Comparison of ENCODE assay signal across 8 cellular contexts in genomic region chr4:121307441-121308327, GRCh38.
DNase-seq lines count a peak whose midpoint lies in the region; ATAC-seq and TF ChIP-seq lines count a peak whose summit lies in the region.

No MANE protein-coding gene starts in this region.

- peak overlapping the region; percentile 86 for H3K27ac Mint-ChIP-seq in activated CD8-positive, alpha-beta memory T cell treated with anti-CD3 and anti-CD28 coated beads, Interleukin-2, amount 10 ng/mL, durations not matched to agents 7 days and 5 days
- no peak overlapping the region for H3K27ac Mint-ChIP-seq in neural progenitor cell

- no peaks in the 10 kb centered on the region for H4K20me1 ChIP-seq in neural progenitor cell (ENCODE audit: low read depth)

- peak overlapping the region; percentile 2 for H2AFZ ChIP-seq in neural progenitor cell (replicated peaks)

- H3K27me3 ChIP-seq in neural progenitor cell: no peaks in the 10 kb centered on the region

- peaks cover 2% of the 10 kb centered on the region for H3K27me3 Mint-ChIP-seq in activated CD8-positive, alpha-beta memory T cell treated with anti-CD3 and anti-CD28 coated beads, Interleukin-2, amount 10 ng/mL, durations not matched to agents 7 days and 5 days
- H3K27me3 Mint-ChIP-seq in neural progenitor cell (ENCODE audit: insufficient read depth, low read depth): no peaks in the 10 kb centered on the region

- H3K4me1 Mint-ChIP-seq in activated CD8-positive, alpha-beta memory T cell treated with anti-CD3 and anti-CD28 coated beads, Interleukin-2, amount 10 ng/mL, durations not matched to agents 7 days and 5 days: peaks cover 27% of the 10 kb centered on the region
- no peaks in the 10 kb centered on the region for H3K4me1 Mint-ChIP-seq in neural progenitor cell

- no peak overlapping the region for H3K4me2 ChIP-seq in neural progenitor cell

- H3F3A ChIP-seq in neural progenitor cell (ENCODE audit: low read depth): no peaks in the 10 kb centered on the region

- peak; percentile 83 for ATAC-seq in activated CD8-positive, alpha-beta memory T cell treated with anti-CD3 and anti-CD28 coated beads, Interleukin-2, amount 10 ng/mL, durations not matched to agents 7 days and 5 days
- ATAC-seq in GM21786 (IDR thresholded peaks at IDR 0.05; ENCODE audit: unreplicated experiment): peak; percentile 95

- H3K4me3 Mint-ChIP-seq in activated CD8-positive, alpha-beta memory T cell treated with anti-CD3 and anti-CD28 coated beads, Interleukin-2, amount 10 ng/mL, durations not matched to agents 7 days and 5 days: peak overlapping the region; percentile 27
- H3K4me3 Mint-ChIP-seq in neural progenitor cell: no peak overlapping the region

- no peak overlapping the region for H3K27ac ChIP-seq in neural progenitor cell

- H3K79me2 ChIP-seq in neural progenitor cell (ENCODE audit: low read depth): no peaks in the 10 kb centered on the region

- no peaks in the 10 kb centered on the region for H3K9me3 Mint-ChIP-seq in activated CD8-positive, alpha-beta memory T cell treated with anti-CD3 and anti-CD28 coated beads, Interleukin-2, amount 10 ng/mL, durations not matched to agents 7 days and 5 days (ENCODE audit: low read depth)
- no peaks in the 10 kb centered on the region for H3K9me3 Mint-ChIP-seq in neural progenitor cell

- no peaks in the 10 kb centered on the region for H3K4me1 ChIP-seq in neural progenitor cell

- H3K9me3 ChIP-seq in neural progenitor cell (ENCODE audit: low read depth): no peaks in the 10 kb centered on the region

- no peaks in the 10 kb centered on the region for H3K36me3 Mint-ChIP-seq in activated CD8-positive, alpha-beta memory T cell treated with anti-CD3 and anti-CD28 coated beads, Interleukin-2, amount 10 ng/mL, durations not matched to agents 7 days and 5 days
- H3K36me3 Mint-ChIP-seq in neural progenitor cell: no peaks in the 10 kb centered on the region

- TF ChIP-seq CTCF in neural progenitor cell (IDR thresholded peaks at IDR 0.05): peak; percentile 96

- H3K9ac ChIP-seq in neural progenitor cell: no peak overlapping the region

- no peak overlapping the region for H3K4me3 ChIP-seq in neural progenitor cell

- peak; percentile 74 for DNase-seq in activated CD8-positive, alpha-beta memory T cell treated with anti-CD3 and anti-CD28 coated beads, Interleukin-2, amount 10 ng/mL, durations not matched to agents 7 days and 5 days
- DNase-seq in activated CD8-positive, alpha-beta memory T cell treated with anti-CD3 and anti-CD28 coated beads, Interleukin-2, amount 50 U/mL, for 48 hours: no peak
- DNase-seq in HuH-7 (ENCODE audit: low spot score) (peak; percentile 4), T-helper 1 cell (peak in 3 of 5 donors; percentile 20 to 75 (median 25)), dermis blood vessel endothelial cell (peak; percentile 41), neural progenitor cell (ENCODE audit: low spot score) (peak; percentile 80), NCI-H146 (lab: John Stamatoyannopoulos, UW) (no peak)

- CTCF ChIA-PET in activated CD8-positive, alpha-beta memory T cell treated with anti-CD3 and anti-CD28 coated beads, Interleukin-2, amount 10 ng/mL, durations not matched to agents 7 days and 5 days (lab: Charles Lee): interaction anchor here (0.5 to 3.5 kb wide), 45 partner anchors 9 to 1152 kb away, joined by 3 to 78 read pairs (median 4); no protein-coding TSS in a partner anchor

- H3K36me3 ChIP-seq in neural progenitor cell: no peaks in the 10 kb centered on the region

Comparison
In these comparisons a context has a peak if more than half of its experiments do, and no peak if none do; other contexts are left out.
1. DNase-seq: peak in activated CD8-positive, alpha-beta memory T cell treated with anti-CD3 and anti-CD28 coated beads, Interleukin-2, amount 10 ng/mL, durations not matched to agents 7 days and 5 days (single experiment), HuH-7 (single experiment), T-helper 1 cell (3 of 5), dermis blood vessel endothelial cell (single experiment) and neural progenitor cell (single experiment); none in activated CD8-positive, alpha-beta memory T cell treated with anti-CD3 and anti-CD28 coated beads, Interleukin-2, amount 50 U/mL, for 48 hours (single experiment) and NCI-H146 (single experiment).